ENCODE assay signal across 17 cellular contexts in genomic region chr7:7335215-7335614, GRCh38.
"Had no signal": no experiment of that assay in that cellular context is flagged by ENCODE, and none has a peak within 500 bp of the region (broad histone marks: within the 10 kb centered on the region; RNA-seq: fewer than 3 reads in every experiment).

No MANE protein-coding gene starts in this region.

- H3K4me3 Mint-ChIP-seq: natural killer cell; neural crest cell; stimulated activated naive CD8-positive, alpha-beta T cell treated with anti-CD3 and anti-CD28 coated beads, Interleukin-15, Interleukin-2, amounts not matched to agents 100 ng/mL and 50 ng/mL, for 24 hours had no signal

- H3K4me1 Mint-ChIP-seq: neural crest cell had no signal

- H3K27ac ChIP-seq: coronary artery, ovary, right atrium auricular region, sigmoid colon, thoracic aorta, transverse colon had no signal

- H3K4me1 ChIP-seq: right atrium auricular region, sigmoid colon, transverse colon had no signal

- ATAC-seq: left lobe of liver, natural killer cell had no signal

- H3K36me3 Mint-ChIP-seq: natural killer cell had no signal

- DNase-seq: effector CD4-positive, alpha-beta T cell; islet precursor cell; mammary epithelial cell; natural killer cell; ovary; sigmoid colon; small intestine; stimulated activated CD4-positive, alpha-beta T cell treated with anti-CD3 and anti-CD28 coated beads, Interleukin-12 subunit alpha, Interleukin-12 subunit beta, amount 100 ng/mL, for 4 hours; stimulated activated CD4-positive, alpha-beta T cell treated with anti-CD3 and anti-CD28 coated beads, Interleukin-2, amount 100 ng/mL, for 48 hours; substantia nigra; transverse colon had no signal

- H3K36me3 ChIP-seq: ovary, right atrium auricular region, sigmoid colon, thoracic aorta, transverse colon had no signal

- H3K27ac Mint-ChIP-seq: natural killer cell; stimulated activated naive CD8-positive, alpha-beta T cell treated with anti-CD3 and anti-CD28 coated beads, Interleukin-15, Interleukin-2, amounts not matched to agents 100 ng/mL and 50 ng/mL, for 24 hours had no signal

- H3K4me3 ChIP-seq: coronary artery, ovary, right atrium auricular region, sigmoid colon, thoracic aorta, transverse colon had no signal

- H3K9me3 Mint-ChIP-seq: natural killer cell; stimulated activated naive CD8-positive, alpha-beta T cell treated with anti-CD3 and anti-CD28 coated beads, Interleukin-15, Interleukin-2, amounts not matched to agents 100 ng/mL and 50 ng/mL, for 24 hours had no signal

- H3K27me3 ChIP-seq: ovary, right atrium auricular region, sigmoid colon, transverse colon had no signal

- H3K9me3 ChIP-seq: ovary, right atrium auricular region, sigmoid colon, thoracic aorta, transverse colon had no signal
